In genomic region chrX:86171366-86171765, GRCh38 we compare ENCODE assay signal across 8 cellular contexts. TPM values are rescaled to one million over a fixed set of nuclear protein-coding genes. Genes with fewer than 3 reads are reported as not detected.
DNase-seq lines count a peak whose midpoint lies in the region; ATAC-seq and TF ChIP-seq lines count a peak whose summit lies in the region.

No MANE protein-coding gene starts in this region.

- peak; percentile 65 for ATAC-seq in GM18870 (IDR thresholded peaks at IDR 0.05; ENCODE audit: unreplicated experiment)

- H3K36me3 ChIP-seq in MM.1S (replicated peaks; ENCODE audit: insufficient read depth, low read length): no peaks in the 10 kb centered on the region
- H3K36me3 ChIP-seq in MG63: no peaks in the 10 kb centered on the region

- H3K27ac ChIP-seq in MM.1S (ENCODE audit: low read length): no peak overlapping the region

- no peaks in the 10 kb centered on the region for H3K27me3 ChIP-seq in MM.1S (replicated peaks; ENCODE audit: insufficient read depth, low read length)
- no peaks in the 10 kb centered on the region for H3K27me3 ChIP-seq in MG63

- H3K4me1 ChIP-seq in MM.1S (ENCODE audit: low read length): no peaks in the 10 kb centered on the region

- H4K20me1 ChIP-seq in MM.1S (ENCODE audit: insufficient read depth, low read length): no peaks in the 10 kb centered on the region

- DNase-seq in AG08396 (ENCODE audit: low spot score): peak; percentile 7
- peak; percentile 49 for DNase-seq in MM.1S
- DNase-seq in fibroblast of mammary gland (ENCODE audit: low read depth): peak; percentile 12
- DNase-seq in MG63: no peak
- no peak for DNase-seq in effector CD8-positive, alpha-beta T cell (lab: John Stamatoyannopoulos, UW)
- DNase-seq in ureter (ENCODE audit: low spot score): no peak
- no peak for DNase-seq in NCI-H187 treated with DMSO at 0.1 percent for 48 hours (lab: John Stamatoyannopoulos, UW)

- no peaks in the 10 kb centered on the region for H3K79me2 ChIP-seq in MM.1S (ENCODE audit: low read length)

- no peak overlapping the region for H3K4me2 ChIP-seq in MM.1S (ENCODE audit: low read depth, low read length)

- H3K9me2 ChIP-seq in MM.1S (replicated peaks; ENCODE audit: insufficient read depth, low read length): no peaks in the 10 kb centered on the region

- no peak overlapping the region for H3K9ac ChIP-seq in MM.1S (ENCODE audit: low read length)

- no peak overlapping the region for H3K4me3 ChIP-seq in MM.1S (ENCODE audit: low read length)
- no peak overlapping the region for H3K4me3 ChIP-seq in fibroblast of mammary gland (ENCODE audit: control insufficient read depth, low read depth, low read length)
- no peak overlapping the region for H3K4me3 ChIP-seq in MG63

- H3K9me3 ChIP-seq in MM.1S (replicated peaks; ENCODE audit: insufficient read depth, low read length) (no peaks in the 10 kb centered on the region), MG63 (no peaks in the 10 kb centered on the region)

- H2AFZ ChIP-seq in MM.1S (ENCODE audit: low read length): no peak overlapping the region

- no peaks in the 10 kb centered on the region for H3F3A ChIP-seq in MM.1S (ENCODE audit: insufficient read depth, low read length)

- TF ChIP-seq CTCF in MM.1S (IDR thresholded peaks at IDR 0.05; ENCODE audit: low read length): peak; percentile 43
- TF ChIP-seq CTCF in fibroblast of mammary gland (conservative IDR thresholded peaks at IDR 0.05; ENCODE audit: control insufficient read depth, insufficient read depth, low read depth, low read length): peak; percentile 18

RNA-seq across cellular contexts. Expression of gene DACH2, which starts 23.1 kb away (rescaled TPM):
- total RNA-seq in MG63 (2014; rRNA removed; shearing (Covaris generic); ENCODE audit: low replicate concordance): not detected in 2 replicates
- total RNA-seq in ureter: 2.6 TPM

Comparison
In these comparisons a context has a peak if more than half of its experiments do, and no peak if none do; other contexts are left out.
1. DNase-seq: peak in AG08396 (single experiment), MM.1S (single experiment) and fibroblast of mammary gland (single experiment); none in MG63 (single experiment), effector CD8-positive, alpha-beta T cell (single experiment), ureter (single experiment) and NCI-H187 treated with DMSO at 0.1 percent for 48 hours (single experiment).